Comparison of ENCODE assay signal across 10 cellular contexts in genomic region chr5:157384971-157385709, GRCh38.
DNase-seq lines count a peak whose midpoint lies in the region; ATAC-seq, FAIRE-seq and TF ChIP-seq lines count a peak whose summit lies in the region.
"Had no signal": no experiment of that assay in that cellular context is flagged by ENCODE, and none has a peak within 500 bp of the region (broad histone marks: within the 10 kb centered on the region; RNA-seq: fewer than 3 reads in every experiment).

No MANE protein-coding gene starts in this region.

- H3K4me3 ChIP-seq in left lung (no peak overlapping the region), upper lobe of right lung (no peak overlapping the region)

- peaks cover 24% of the 10 kb centered on the region for H3K4me1 Mint-ChIP-seq in activated T-cell treated with anti-CD3 and anti-CD28 coated beads, Interleukin-2, amount 50 U/mL, for 72 hours (ENCODE audit: low read depth)

- TF ChIP-seq CTCF in left lung (IDR thresholded peaks at IDR 0.05), result no peak
- TF ChIP-seq CTCF in upper lobe of right lung (IDR thresholded peaks at IDR 0.05), result no peak

- H3K27ac ChIP-seq in left lung, result peak overlapping the region in 1 of 2 donors; percentile 19
- H3K27ac ChIP-seq in upper lobe of right lung, result peak overlapping the region; percentile 24
- H3K27ac ChIP-seq: C4-2B, HL-60 had no signal

- H3K27me3 ChIP-seq in left lung (no peaks in the 10 kb centered on the region), upper lobe of right lung (no peaks in the 10 kb centered on the region)

- H3K27ac Mint-ChIP-seq in activated T-cell treated with anti-CD3 and anti-CD28 coated beads, Interleukin-2, amount 50 U/mL, for 72 hours, result peak overlapping the region; percentile 66

- peaks cover 12 to 24% of the 10 kb centered on the region in 2 donors for H3K36me3 Mint-ChIP-seq in activated T-cell treated with anti-CD3 and anti-CD28 coated beads, Interleukin-2, amount 50 U/mL, for 72 hours (ENCODE audit: insufficient read depth in 2 of 2)

- H3K9me3 ChIP-seq in left lung, result no peaks in the 10 kb centered on the region
- H3K9me3 ChIP-seq in upper lobe of right lung, result no peaks in the 10 kb centered on the region

- H3K27me3 Mint-ChIP-seq in activated T-cell treated with anti-CD3 and anti-CD28 coated beads, Interleukin-2, amount 50 U/mL, for 72 hours (ENCODE audit: low read depth), result no peaks in the 10 kb centered on the region

- H3K9me3 Mint-ChIP-seq in activated T-cell treated with anti-CD3 and anti-CD28 coated beads, Interleukin-2, amount 50 U/mL, for 72 hours, result no peaks in the 10 kb centered on the region

- peaks cover 0 to 65% of the 10 kb centered on the region in 2 donors for H3K36me3 ChIP-seq in left lung
- H3K36me3 ChIP-seq in upper lobe of right lung, result peaks cover 21% of the 10 kb centered on the region

- H3K4me1 ChIP-seq in left lung (no peaks in the 10 kb centered on the region), upper lobe of right lung (no peaks in the 10 kb centered on the region)

- no peak for ATAC-seq in activated T-cell treated with anti-CD3 and anti-CD28 coated beads, Interleukin-2, amount 50 U/mL, for 72 hours (replicated peaks in 1 of 2)
- ATAC-seq in left lung (peak; percentile 73), upper lobe of right lung (peak; percentile 66)

- H3K4me3 Mint-ChIP-seq in activated T-cell treated with anti-CD3 and anti-CD28 coated beads, Interleukin-2, amount 50 U/mL, for 72 hours, result no peak overlapping the region

- intact Hi-C loops in left lung (cut with DNase I), result no loop called here
- intact Hi-C loops in upper lobe of right lung (cut with DNase I), result no loop called here

- DNase-seq in activated T-cell treated with anti-CD3 and anti-CD28 coated beads, Interleukin-2, amount 50 U/mL, for 72 hours, result no peak
- no peak for DNase-seq in activated T-cell treated with anti-CD3 and anti-CD28 coated beads, Interleukin-2, amount 50 U/mL, for 48 hours
- DNase-seq in cerebellar cortex (ENCODE audit: low spot score) (peak; percentile 5), left lung (no peak), upper lobe of right lung (no peak), frontal cortex (ENCODE audit: low spot score in 2 of 2) (no peak), 8988T (no peak)
- no peak for DNase-seq in NK-92 treated with Interleukin-12 subunit alpha and Interleukin-12 subunit beta, amount 100 ng/mL, for 24 hours (lab: John Stamatoyannopoulos, UW)

- FAIRE-seq in frontal cortex (lab: Jason Lieb, UNC), result no peak

Comparison
In these comparisons a context has a peak if more than half of its experiments do, and no peak if none do; other contexts are left out.
1. ATAC-seq: peak in left lung (single experiment) and upper lobe of right lung (single experiment); none in activated T-cell treated with anti-CD3 and anti-CD28 coated beads, Interleukin-2, amount 50 U/mL, for 72 hours (0 of 2).